ENCODE assay signal across 8 cellular contexts in the genomic region with DNA sequence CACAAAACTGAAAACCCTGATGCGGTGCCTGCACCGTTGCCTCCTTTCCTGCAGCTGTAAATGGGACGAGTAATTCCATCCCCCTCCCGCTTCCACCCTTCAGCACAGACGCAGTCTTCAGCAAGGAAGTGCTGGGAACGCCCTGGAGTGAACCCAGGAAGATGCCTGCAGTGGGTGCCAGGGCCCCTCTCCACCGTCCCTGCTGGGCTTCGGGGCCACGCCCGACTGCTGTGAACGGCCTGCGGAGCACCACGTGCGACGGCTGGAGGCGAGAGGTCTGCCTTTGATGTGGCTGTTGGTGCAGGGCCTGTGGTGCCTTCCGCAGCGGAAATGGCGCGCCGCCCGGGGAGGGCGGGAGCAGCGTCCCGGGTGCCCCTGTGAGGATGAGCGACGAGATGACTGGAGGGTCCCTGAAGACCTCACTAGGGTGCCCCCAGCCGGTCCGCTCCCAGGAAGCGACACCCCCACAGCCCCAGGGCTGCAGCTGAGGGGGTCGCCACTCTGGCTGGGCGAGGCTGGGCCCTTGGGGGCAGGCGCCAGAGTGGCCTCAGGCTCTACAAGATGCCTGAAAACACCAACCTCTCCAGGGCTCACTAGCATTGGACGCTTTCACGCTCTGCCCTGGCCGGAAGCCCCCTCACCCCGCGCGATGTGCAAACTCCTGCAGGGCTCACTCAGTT. TPM values are rescaled to one million over a fixed set of nuclear protein-coding genes. Genes with fewer than 3 reads are reported as not detected.
DNase-seq lines count a peak whose midpoint lies in the region; ATAC-seq and TF ChIP-seq lines count a peak whose summit lies in the region.

No MANE protein-coding gene starts in this region.

- H3K36me3 Mint-ChIP-seq in activated T-helper 17 cell treated with anti-CD3 and anti-CD28 coated beads, Interleukin-2, amount 50 U/mL, for 72 hours (ENCODE audit: low read depth) = no peaks in the 10 kb centered on the region

- H3K27me3 Mint-ChIP-seq in activated T-helper 17 cell treated with anti-CD3 and anti-CD28 coated beads, Interleukin-2, amount 50 U/mL, for 72 hours = peaks cover 10% of the 10 kb centered on the region

- H3K4me3 ChIP-seq in fibroblast of villous mesenchyme (ENCODE audit: low read depth, low read length) (peak overlapping the region; percentile 55), ovary (peak overlapping the region; percentile 19), thyroid gland (replicated peaks in 1 of 3) (peak overlapping the region in 1 of 3 donors; percentile 12)

- H3K9me3 ChIP-seq in ovary = no peaks in the 10 kb centered on the region
- H3K9me3 ChIP-seq in thyroid gland = no peaks in the 10 kb centered on the region

- H3K4me1 Mint-ChIP-seq in activated T-helper 17 cell treated with anti-CD3 and anti-CD28 coated beads, Interleukin-2, amount 50 U/mL, for 72 hours = peaks cover 16% of the 10 kb centered on the region

- TF ChIP-seq POLR2A in ovary (IDR thresholded peaks at IDR 0.05) = no peak
- TF ChIP-seq POLR2A in thyroid gland (IDR thresholded peaks at IDR 0.05) = no peak

- H3K27ac Mint-ChIP-seq in activated T-helper 17 cell treated with anti-CD3 and anti-CD28 coated beads, Interleukin-2, amount 50 U/mL, for 72 hours = no peak overlapping the region

- TF ChIP-seq CTCF in GM20000 (IDR thresholded peaks at IDR 0.05; ENCODE audit: extremely low read depth, missing control alignments) (no peak), fibroblast of villous mesenchyme (IDR thresholded peaks at IDR 0.05; ENCODE audit: insufficient read depth, low read depth, low read length) (no peak), ovary (IDR thresholded peaks at IDR 0.05) (no peak), thyroid gland (IDR thresholded peaks at IDR 0.05) (no peak)

- intact Hi-C loops in ovary (cut with DNase I) (no loop called here), thyroid gland (cut with DNase I) (no loop called here)

- H3K36me3 ChIP-seq in ovary (no peaks in the 10 kb centered on the region), thyroid gland (peaks cover 0 to under 1% of the 10 kb centered on the region in 2 donors)

- DNase-seq in COLO668 (lab: John Stamatoyannopoulos, UW; ENCODE audit: unreplicated experiment) = peak; percentile 89
- peak; percentile 90 for DNase-seq in GM20000 (ENCODE audit: low spot score)
- DNase-seq in HT1080 (ENCODE audit: low read depth) = peak; percentile 97
- peak; percentile 94 for DNase-seq in RKO (ENCODE audit: low spot score)
- DNase-seq in fibroblast of villous mesenchyme (ENCODE audit: low read depth) = peak; percentile 91
- DNase-seq in ovary = peak; percentile 68 to 83 (median 72)
- DNase-seq in thyroid gland = peak; percentile 61 to 70

- H3K4me1 ChIP-seq in ovary (ENCODE audit: insufficient read depth) (peaks cover 8% of the 10 kb centered on the region), thyroid gland (peaks cover 17 to 44% of the 10 kb centered on the region in 2 donors)

- peak; percentile 90 for ATAC-seq in activated T-helper 17 cell treated with anti-CD3 and anti-CD28 coated beads, Interleukin-2, amount 50 U/mL, for 72 hours (replicated peaks)

- no peaks in the 10 kb centered on the region for H3K9me3 Mint-ChIP-seq in activated T-helper 17 cell treated with anti-CD3 and anti-CD28 coated beads, Interleukin-2, amount 50 U/mL, for 72 hours

- H3K4me3 Mint-ChIP-seq in activated T-helper 17 cell treated with anti-CD3 and anti-CD28 coated beads, Interleukin-2, amount 50 U/mL, for 72 hours = peak overlapping the region; percentile 67

- TF ChIP-seq EP300 in ovary (IDR thresholded peaks at IDR 0.05) = no peak

- WGBS in ovary, 3 donors = 0 to 1% (median 0%) methylated on average over 39 of the region's 39 CpGs
- 0 to 1% methylated on average over 9 of the region's 39 CpGs for WGBS in thyroid gland, 2 donors

- H3K27ac ChIP-seq in ovary (no peak overlapping the region), thyroid gland (peak overlapping the region in 1 of 3 donors; percentile 24)

- H3K27me3 ChIP-seq in ovary (no peaks in the 10 kb centered on the region), thyroid gland (no peaks in the 10 kb centered on the region)

RNA-seq across cellular contexts. Expression of a gene that starts 0.7 kb away (rescaled TPM):
- total RNA-seq in HT1080 (2014; rRNA removed; shearing (Covaris generic)) = 2.5 and 3.5 TPM in 2 replicates
- 1.8 and 2.1 TPM in 2 replicates for polyA plus RNA-seq in HT1080 (2015; cell fraction: cytosol; rRNA removed)
- 13.3 and 16.5 TPM in 2 replicates for polyA plus RNA-seq in HT1080 (2015; cell fraction: nucleus; rRNA removed)
- total RNA-seq in activated T-helper 17 cell treated with anti-CD3 and anti-CD28 coated beads, Interleukin-2, amount 50 U/mL, for 72 hours = 1 to 10 TPM; 7.5 to 7.6 TPM
- 3.9 and 6.1 TPM in 2 replicates for total RNA-seq in fibroblast of villous mesenchyme
- 1 to 10 TPM; 3.6 to 8.5 (median 6.2) TPM for total RNA-seq in ovary
- polyA plus RNA-seq in ovary = 1 to 10 TPM in 1 of 2 donors, under 1 TPM in 1; 0.42 to 4.4 TPM
- 10 to 100 TPM in 2 of 4 donors, 1 to 10 TPM in 2; 7.7 to 16.2 (median 11.4) TPM for total RNA-seq in thyroid gland

RNA-seq across cellular contexts. Expression of a gene that starts 5.2 kb away (rescaled TPM):
- 426 and 456 TPM in 2 replicates for total RNA-seq in HT1080 (2014; rRNA removed; shearing (Covaris generic))
- 213 and 256 TPM in 2 replicates for polyA plus RNA-seq in HT1080 (2015; cell fraction: cytosol; rRNA removed)
- 189 and 193 TPM in 2 replicates for polyA plus RNA-seq in HT1080 (2015; cell fraction: nucleus; rRNA removed)
- 1 to 10 TPM in 1 of 2 donors, under 1 TPM in 1; 0.74 to 9.7 TPM for total RNA-seq in activated T-helper 17 cell treated with anti-CD3 and anti-CD28 coated beads, Interleukin-2, amount 50 U/mL, for 72 hours
- total RNA-seq in fibroblast of villous mesenchyme = 95.9 and 128 TPM in 2 replicates
- 10 to 100 TPM in 1 of 7 donors, 1 to 10 TPM in 5, under 1 TPM in 1; 0.73 to 22.6 (median 2.5) TPM for total RNA-seq in ovary
- polyA plus RNA-seq in ovary = 1 to 10 TPM; 1.4 to 2.7 TPM
- 1 to 10 TPM in 1 of 4 donors, under 1 TPM in 3; 0.33 to 2.4 (median 0.68) TPM for total RNA-seq in thyroid gland

RNA-seq across cellular contexts. Expression of a gene that starts 30.6 kb away (rescaled TPM):
- total RNA-seq in HT1080 (2014; rRNA removed; shearing (Covaris generic)) = 76.6 and 88.1 TPM in 2 replicates
- 66.9 and 78.5 TPM in 2 replicates for polyA plus RNA-seq in HT1080 (2015; cell fraction: cytosol; rRNA removed)
- 96.7 and 107 TPM in 2 replicates for polyA plus RNA-seq in HT1080 (2015; cell fraction: nucleus; rRNA removed)
- 10 to 100 TPM in 1 of 2 donors, 1 to 10 TPM in 1; 9.3 to 11.1 TPM for total RNA-seq in activated T-helper 17 cell treated with anti-CD3 and anti-CD28 coated beads, Interleukin-2, amount 50 U/mL, for 72 hours
- total RNA-seq in fibroblast of villous mesenchyme (53.1 and 79.9 TPM in 2 replicates), ovary (10 to 100 TPM; 37.8 to 64.4 (median 53.3) TPM), thyroid gland (10 to 100 TPM; 45.0 to 80.9 (median 72.1) TPM)
- polyA plus RNA-seq in ovary = 10 to 100 TPM; 17.9 to 44.4 TPM

RNA-seq across cellular contexts. Expression of a gene that starts 44.5 kb away (rescaled TPM):
- total RNA-seq in HT1080 (2014; rRNA removed; shearing (Covaris generic)) = 106 and 117 TPM in 2 replicates
- polyA plus RNA-seq in HT1080 (2015; cell fraction: cytosol; rRNA removed) = 67.6 and 71.5 TPM in 2 replicates
- polyA plus RNA-seq in HT1080 (2015; cell fraction: nucleus; rRNA removed) = 201 and 306 TPM in 2 replicates
- total RNA-seq in activated T-helper 17 cell treated with anti-CD3 and anti-CD28 coated beads, Interleukin-2, amount 50 U/mL, for 72 hours = 100 to 1,000 TPM; 181 to 195 TPM
- total RNA-seq in fibroblast of villous mesenchyme (188 and 270 TPM in 2 replicates), ovary (100 to 1,000 TPM; 132 to 210 (median 185) TPM), thyroid gland (100 to 1,000 TPM; 144 to 266 (median 201) TPM)
- 100 to 1,000 TPM; 122 to 186 TPM for polyA plus RNA-seq in ovary
